In the genomic region with DNA sequence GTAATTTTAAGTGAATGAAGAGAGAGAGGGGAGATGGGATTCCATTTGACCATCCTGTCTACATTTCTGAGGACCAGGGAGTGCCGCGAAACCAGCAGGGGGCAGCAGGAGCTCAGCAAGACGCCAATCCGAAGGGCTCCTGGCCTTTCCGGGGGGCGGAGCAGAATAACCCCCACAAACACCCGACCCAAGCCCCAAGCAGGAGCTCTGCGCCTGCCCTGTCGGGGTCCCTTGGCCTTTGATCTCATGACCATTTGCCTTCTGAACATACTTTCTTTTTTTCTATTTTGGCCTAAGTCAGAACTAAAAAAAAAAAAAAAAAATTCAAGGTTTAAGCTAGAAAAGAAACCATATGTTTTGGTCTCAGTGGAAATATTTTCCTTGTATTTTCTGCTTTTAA, we compare ENCODE assay signal across 9 cellular contexts. TPM values are rescaled to one million over a fixed set of nuclear protein-coding genes. Genes with fewer than 3 reads are reported as not detected.
DNase-seq lines count a peak whose midpoint lies in the region; ATAC-seq and TF ChIP-seq lines count a peak whose summit lies in the region.
"Had no signal": no experiment of that assay in that cellular context is flagged by ENCODE, and none has a peak within 500 bp of the region (broad histone marks: within the 10 kb centered on the region; RNA-seq: fewer than 3 reads in every experiment).

No MANE protein-coding gene starts in this region.

- CTCF ChIA-PET in Calu3 (lab: Charles Lee), result interaction anchor here (0.7 to 1.4 kb wide), 15 partner anchors 18 to 156 kb away, joined by 3 to 20 read pairs (median 5); a partner anchor contains a TSS

- H3K79me2 ChIP-seq in parathyroid adenoma, result no peaks in the 10 kb centered on the region

- ATAC-seq in foreskin keratinocyte (peak; percentile 33), GM18867 (IDR thresholded peaks at IDR 0.05; ENCODE audit: unreplicated experiment) (no peak)

- no peak overlapping the region for H3K27ac ChIP-seq in SJSA1
- no peak overlapping the region for H3K27ac ChIP-seq in foreskin keratinocyte
- no peak overlapping the region for H3K27ac ChIP-seq in parathyroid adenoma
- no peak overlapping the region for H3K27ac ChIP-seq in tibial artery

- no peak overlapping the region for H3K4me3 Mint-ChIP-seq in Calu3 (ENCODE audit: low read depth, unreplicated experiment)

- H3K27me3 Mint-ChIP-seq in Calu3 (ENCODE audit: unreplicated experiment), result no peaks in the 10 kb centered on the region

- H3K4me1 ChIP-seq in SJSA1 (replicated peaks) (no peaks in the 10 kb centered on the region), foreskin keratinocyte (peaks cover 4% of the 10 kb centered on the region), parathyroid adenoma (no peaks in the 10 kb centered on the region), tibial artery (no peaks in the 10 kb centered on the region)

- H3K9me3 Mint-ChIP-seq in Calu3 (ENCODE audit: low read depth, unreplicated experiment), result no peaks in the 10 kb centered on the region

- H3K27me3 ChIP-seq in SJSA1 (replicated peaks) (no peaks in the 10 kb centered on the region), foreskin keratinocyte (peaks cover 8% of the 10 kb centered on the region), parathyroid adenoma (ENCODE audit: control insufficient read depth, insufficient read depth, low read length) (no peaks in the 10 kb centered on the region), tibial artery (peaks cover 0 to 3% of the 10 kb centered on the region in 2 donors)

- BruUV-seq in Calu3 (replicated peaks; lab: Mats Ljungman, UMichigan), result no TSS peak

- intact Hi-C loops in Calu3 (cut with micrococcal nuclease; ENCODE audit: unreplicated experiment), result loop anchor here (1.0 to 5.0 kb wide), 2 partner anchors 93 to 154 kb away; no protein-coding TSS in a partner anchor
- intact Hi-C loops in tibial artery (cut with DNase I; ENCODE audit: low total_unique reads), result no loop called here

- DNase-seq in Calu3, result peak; percentile 79
- peak; percentile 22 to 55 for DNase-seq in SJSA1 (ENCODE audit: low read depth in 1 of 2, low spot score in 2 of 2)
- DNase-seq in activated gamma-delta T cell (lab: John Stamatoyannopoulos, UW), result peak; percentile 35
- no peak for DNase-seq in foreskin keratinocyte
- peak; percentile 64 to 74 for DNase-seq in tibial artery

- no peaks in the 10 kb centered on the region for H3K9me3 ChIP-seq in SJSA1 (replicated peaks)
- H3K9me3 ChIP-seq in parathyroid adenoma (ENCODE audit: control insufficient read depth, low read length), result no peaks in the 10 kb centered on the region
- no peaks in the 10 kb centered on the region for H3K9me3 ChIP-seq in tibial artery

- TF ChIP-seq EP300 in Ishikawa (IDR thresholded peaks at IDR 0.05; ENCODE audit: borderline replicate concordance), result no peak

- TF ChIP-seq RAD21 in Ishikawa (IDR thresholded peaks at IDR 0.05; ENCODE audit: low read depth), result peak; percentile 97

- no peak overlapping the region for H3K27ac Mint-ChIP-seq in Calu3 (ENCODE audit: unreplicated experiment)

- H3K36me3 ChIP-seq in SJSA1, result no peaks in the 10 kb centered on the region
- no peaks in the 10 kb centered on the region for H3K36me3 ChIP-seq in parathyroid adenoma (ENCODE audit: control insufficient read depth, insufficient read depth, low read length)
- H3K36me3 ChIP-seq in tibial artery, result no peaks in the 10 kb centered on the region

- peak overlapping the region; percentile 50 for H2AFZ ChIP-seq in parathyroid adenoma

- H3K9ac ChIP-seq in parathyroid adenoma, result no peak overlapping the region

- H3K4me3 ChIP-seq in SJSA1 (no peak overlapping the region), parathyroid adenoma (ENCODE audit: low read depth, low read length) (peak overlapping the region; percentile 2), tibial artery (no peak overlapping the region)

- peak overlapping the region; percentile 34 for H3K4me2 ChIP-seq in parathyroid adenoma (ENCODE audit: low read length)

- peaks cover 15% of the 10 kb centered on the region for H3K4me1 Mint-ChIP-seq in Calu3 (ENCODE audit: low read depth, unreplicated experiment)

- peaks cover 7% of the 10 kb centered on the region for H3K36me3 Mint-ChIP-seq in Calu3 (ENCODE audit: insufficient read depth, unreplicated experiment)

- peak; percentile 78 for TF ChIP-seq CTCF in Calu3 (IDR thresholded peaks at IDR 0.05; ENCODE audit: unreplicated experiment)
- peak; percentile 89 for TF ChIP-seq CTCF in foreskin keratinocyte (conservative IDR thresholded peaks at IDR 0.05)
- peak; percentile 73 for TF ChIP-seq CTCF in parathyroid adenoma (IDR thresholded peaks at IDR 0.05)
- TF ChIP-seq CTCF in tibial artery (IDR thresholded peaks at IDR 0.05), result peak; percentile 55 to 64

TF ChIP-seq in Ishikawa, 13 proteins besides CTCF, POLR2A, EP300 and RAD21:
- no peak for TF ChIP-seq CREB1 (IDR thresholded peaks at IDR 0.05; ENCODE audit: low read depth)
- TF ChIP-seq ZBTB7A (IDR thresholded peaks at IDR 0.05; ENCODE audit: low read depth), result no peak
- no peak for TF ChIP-seq TEAD4 (IDR thresholded peaks at IDR 0.05)
- no peak for TF ChIP-seq FOXM1 (IDR thresholded peaks at IDR 0.05; ENCODE audit: borderline replicate concordance, low read depth)
- TF ChIP-seq, protein P1, sequence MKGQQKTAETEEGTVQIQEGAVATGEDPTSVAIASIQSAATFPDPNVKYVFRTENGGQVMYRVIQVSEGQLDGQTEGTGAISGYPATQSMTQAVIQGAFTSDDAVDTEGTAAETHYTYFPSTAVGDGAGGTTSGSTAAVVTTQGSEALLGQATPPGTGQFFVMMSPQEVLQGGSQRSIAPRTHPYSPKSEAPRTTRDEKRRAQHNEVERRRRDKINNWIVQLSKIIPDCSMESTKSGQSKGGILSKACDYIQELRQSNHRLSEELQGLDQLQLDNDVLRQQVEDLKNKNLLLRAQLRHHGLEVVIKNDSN (IDR thresholded peaks at IDR 0.05), result no peak
- TF ChIP-seq, protein P2, sequence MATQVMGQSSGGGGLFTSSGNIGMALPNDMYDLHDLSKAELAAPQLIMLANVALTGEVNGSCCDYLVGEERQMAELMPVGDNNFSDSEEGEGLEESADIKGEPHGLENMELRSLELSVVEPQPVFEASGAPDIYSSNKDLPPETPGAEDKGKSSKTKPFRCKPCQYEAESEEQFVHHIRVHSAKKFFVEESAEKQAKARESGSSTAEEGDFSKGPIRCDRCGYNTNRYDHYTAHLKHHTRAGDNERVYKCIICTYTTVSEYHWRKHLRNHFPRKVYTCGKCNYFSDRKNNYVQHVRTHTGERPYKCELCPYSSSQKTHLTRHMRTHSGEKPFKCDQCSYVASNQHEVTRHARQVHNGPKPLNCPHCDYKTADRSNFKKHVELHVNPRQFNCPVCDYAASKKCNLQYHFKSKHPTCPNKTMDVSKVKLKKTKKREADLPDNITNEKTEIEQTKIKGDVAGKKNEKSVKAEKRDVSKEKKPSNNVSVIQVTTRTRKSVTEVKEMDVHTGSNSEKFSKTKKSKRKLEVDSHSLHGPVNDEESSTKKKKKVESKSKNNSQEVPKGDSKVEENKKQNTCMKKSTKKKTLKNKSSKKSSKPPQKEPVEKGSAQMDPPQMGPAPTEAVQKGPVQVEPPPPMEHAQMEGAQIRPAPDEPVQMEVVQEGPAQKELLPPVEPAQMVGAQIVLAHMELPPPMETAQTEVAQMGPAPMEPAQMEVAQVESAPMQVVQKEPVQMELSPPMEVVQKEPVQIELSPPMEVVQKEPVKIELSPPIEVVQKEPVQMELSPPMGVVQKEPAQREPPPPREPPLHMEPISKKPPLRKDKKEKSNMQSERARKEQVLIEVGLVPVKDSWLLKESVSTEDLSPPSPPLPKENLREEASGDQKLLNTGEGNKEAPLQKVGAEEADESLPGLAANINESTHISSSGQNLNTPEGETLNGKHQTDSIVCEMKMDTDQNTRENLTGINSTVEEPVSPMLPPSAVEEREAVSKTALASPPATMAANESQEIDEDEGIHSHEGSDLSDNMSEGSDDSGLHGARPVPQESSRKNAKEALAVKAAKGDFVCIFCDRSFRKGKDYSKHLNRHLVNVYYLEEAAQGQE (IDR thresholded peaks at IDR 0.05; ENCODE audit: low read depth), result no peak
- no peak for TF ChIP-seq YY1 (IDR thresholded peaks at IDR 0.05; ENCODE audit: low read depth)
- TF ChIP-seq TCF12 (IDR thresholded peaks at IDR 0.05; ENCODE audit: low read depth), result no peak
- TF ChIP-seq CEBPB (IDR thresholded peaks at IDR 0.05), result no peak

RNA-seq across cellular contexts. Expression of a gene that starts 21.9 kb away (rescaled TPM):
- not detected in 2 replicates for total RNA-seq in Calu3 (2022)
- not detected in 2 replicates for total RNA-seq in SJSA1 (2014; rRNA removed; shearing (Covaris generic))
- 0.14 and 0.42 TPM in 2 replicates for total RNA-seq in foreskin keratinocyte
- 0.06 and 0.17 TPM in 2 replicates for polyA plus RNA-seq in foreskin keratinocyte
- total RNA-seq: activated CD8-positive, alpha-beta memory T cell treated with anti-CD3 and anti-CD28 coated beads for 36 hours had no signal

RNA-seq across cellular contexts. Expression of a gene that starts 26.4 kb away (rescaled TPM):
- total RNA-seq in Calu3 (2022) (0.07 TPM in 1 of 2 replicates, not detected in the other), foreskin keratinocyte (not detected in 2 replicates)
- not detected in 2 replicates for total RNA-seq in SJSA1 (2014; rRNA removed; shearing (Covaris generic))
- polyA plus RNA-seq in foreskin keratinocyte, result not detected in 2 replicates

RNA-seq across cellular contexts. Expression of a gene that starts 45.7 kb away (rescaled TPM):
- total RNA-seq in Calu3 (2022) (not detected in 2 replicates), foreskin keratinocyte (3.1 and 4.9 TPM in 2 replicates)
- total RNA-seq in SJSA1 (2014; rRNA removed; shearing (Covaris generic)), result not detected in 2 replicates
- polyA plus RNA-seq in foreskin keratinocyte, result 1.7 and 3.3 TPM in 2 replicates

RNA-seq across cellular contexts. Expression of a gene that starts 53.8 kb away (rescaled TPM):
- 5.9 and 6.9 TPM in 2 replicates for total RNA-seq in Calu3 (2022)
- total RNA-seq in SJSA1 (2014; rRNA removed; shearing (Covaris generic)), result not detected in 2 replicates
- 9.8 and 11.5 TPM in 2 replicates for total RNA-seq in foreskin keratinocyte
- 4.2 and 4.3 TPM in 2 replicates for polyA plus RNA-seq in foreskin keratinocyte

Comparison
In these comparisons a context has a peak if more than half of its experiments do, and no peak if none do; other contexts are left out.
1. DNase-seq: peak in Calu3 (single experiment), SJSA1 (2 of 2), activated gamma-delta T cell (single experiment) and tibial artery (2 of 2); none in foreskin keratinocyte (0 of 2).
2. Peak in every context shown above with its lines, with median percentiles within 50 percentile points of each other: CTCF ChIP-seq.